16 cellular contexts compared by ENCODE assay signal in the genomic region with DNA sequence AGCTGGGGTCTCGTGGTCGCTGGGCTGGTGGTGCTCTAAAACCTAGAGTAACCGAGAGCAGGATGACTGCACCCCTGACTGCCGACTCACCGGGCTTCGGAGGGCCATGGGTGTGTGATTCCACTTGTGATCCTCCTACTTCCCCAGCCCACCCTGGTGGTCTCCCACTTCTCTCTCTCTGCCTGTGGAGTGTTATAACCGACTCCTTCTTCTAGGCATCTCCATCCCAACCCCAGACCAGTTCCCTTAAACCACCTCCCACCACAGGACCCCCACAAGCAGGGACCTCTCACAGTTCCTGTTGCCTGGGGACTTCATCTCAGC. TPM values are rescaled to one million over a fixed set of nuclear protein-coding genes. Genes with fewer than 3 reads are reported as not detected.
DNase-seq lines count a peak whose midpoint lies in the region; ATAC-seq and TF ChIP-seq lines count a peak whose summit lies in the region.
"Had no signal": no experiment of that assay in that cellular context is flagged by ENCODE, and none has a peak within 500 bp of the region (broad histone marks: within the 10 kb centered on the region; RNA-seq: fewer than 3 reads in every experiment).

No MANE protein-coding gene starts in this region.

- H3K9me2 ChIP-seq in hepatocyte (replicated peaks; ENCODE audit: insufficient read depth), result no peaks in the 10 kb centered on the region

- H3K4me2 ChIP-seq in BLaER1 treated with 17β-estradiol and CSF1 and Interleukin-3, amounts not matched to agents 10 nM and 100 nM, result peak overlapping the region in 8 of 11 experiments; percentile 10 to 84 (median 72); a peak in 14 of 22 replicates
- no peak overlapping the region for H3K4me2 ChIP-seq in hepatocyte

- peaks cover 58 to 100% (median 98%) of the 10 kb centered on the region in 11 experiments for H3K36me3 ChIP-seq in BLaER1 treated with 17β-estradiol and CSF1 and Interleukin-3, amounts not matched to agents 10 nM and 100 nM
- peaks cover 58% of the 10 kb centered on the region for H3K36me3 ChIP-seq in CD4-positive, CD25-positive, alpha-beta regulatory T cell (ENCODE audit: control insufficient read depth, insufficient read depth, low read length)
- H3K36me3 ChIP-seq in naive thymus-derived CD4-positive, alpha-beta T cell (ENCODE audit: control insufficient read depth in 2 of 3, insufficient read depth in 3 of 3, low read length in 3 of 3), result peaks cover 11 to 39% (median 23%) of the 10 kb centered on the region in 3 experiments
- H3K36me3 ChIP-seq in uterus (no peaks in the 10 kb centered on the region), hepatocyte (replicated peaks; ENCODE audit: insufficient read depth, low read depth) (no peaks in the 10 kb centered on the region)
- H3K36me3 ChIP-seq: BE2C, ovary had no signal

- peak overlapping the region; percentile 30 to 66 (median 50) for H3K4me3 Mint-ChIP-seq in CD4-positive, CD25-positive, alpha-beta regulatory T cell
- peak overlapping the region; percentile 45 for H3K4me3 Mint-ChIP-seq in activated T-helper 2 cell treated with anti-CD3 and anti-CD28 coated beads, Interferon-gamma antibody, Interleukin-2, Interleukin-4, amounts not matched to agents 10 μg/mL and 5 μg/mL and 100 μg/mL, durations not matched to agents 14 hours and 24 hours and 36 hours (ENCODE audit: low read depth)
- H3K4me3 Mint-ChIP-seq in naive thymus-derived CD4-positive, alpha-beta T cell, result peak overlapping the region; percentile 61 to 89 (median 75)

- POLR2A ChIA-PET in naive thymus-derived CD4-positive, alpha-beta T cell (lab: Charles Lee), result interaction anchor here (0.9 to 43.0 kb wide), 5 partner anchors 6 to 148 kb away, joined by 5 to 2368 read pairs (median 1292); partner anchors contain the start of gene IKZF1

- H4K20me1 ChIP-seq in BLaER1 treated with 17β-estradiol and CSF1 and Interleukin-3, amounts not matched to agents 10 nM and 100 nM, result peaks cover 11 to 55% (median 24%) of the 10 kb centered on the region in 11 experiments; a peak in 16 of 22 replicates
- H4K20me1 ChIP-seq in hepatocyte (ENCODE audit: insufficient read depth, poor library complexity, severe bottlenecking), result no peaks in the 10 kb centered on the region

- peaks cover 22 to 100% (median 65%) of the 10 kb centered on the region in 10 experiments for H3K4me1 ChIP-seq in BLaER1 treated with 17β-estradiol and CSF1 and Interleukin-3, amounts not matched to agents 10 nM and 100 nM
- peaks cover 98% of the 10 kb centered on the region for H3K4me1 ChIP-seq in CD4-positive, CD25-positive, alpha-beta regulatory T cell (ENCODE audit: control insufficient read depth, insufficient read depth, low read length, poor library complexity, severe bottlenecking)
- peaks cover 93 to 96% of the 10 kb centered on the region in 2 donors for H3K4me1 ChIP-seq in naive thymus-derived CD4-positive, alpha-beta T cell (ENCODE audit: control insufficient read depth in 2 of 2, insufficient read depth in 2 of 2, low read length in 2 of 2)
- H3K4me1 ChIP-seq in uterus (no peaks in the 10 kb centered on the region), hepatocyte (ENCODE audit: insufficient read depth) (peaks cover 6% of the 10 kb centered on the region)
- H3K4me1 ChIP-seq: BE2C had no signal

- H3K27me3 ChIP-seq in BLaER1 treated with 17β-estradiol and CSF1 and Interleukin-3, amounts not matched to agents 10 nM and 100 nM, result no peaks in the 10 kb centered on the region
- H3K27me3 ChIP-seq in CD4-positive, CD25-positive, alpha-beta regulatory T cell (ENCODE audit: control insufficient read depth, insufficient read depth, low read length), result no peaks in the 10 kb centered on the region
- no peaks in the 10 kb centered on the region for H3K27me3 ChIP-seq in naive thymus-derived CD4-positive, alpha-beta T cell (ENCODE audit: control insufficient read depth in 2 of 2, insufficient read depth in 2 of 2, low read length in 2 of 2)
- H3K27me3 ChIP-seq in uterus (no peaks in the 10 kb centered on the region), hepatocyte (no peaks in the 10 kb centered on the region)
- H3K27me3 ChIP-seq: ovary, tibial nerve had no signal

- no peak overlapping the region for H2AFZ ChIP-seq in hepatocyte
- H2AFZ ChIP-seq: GM23248 had no signal

- no peaks in the 10 kb centered on the region for H3K9me3 ChIP-seq in BLaER1 treated with 17β-estradiol and CSF1 and Interleukin-3, amounts not matched to agents 10 nM and 100 nM (replicated peaks in 1 of 11)
- H3K9me3 ChIP-seq in CD4-positive, CD25-positive, alpha-beta regulatory T cell (ENCODE audit: control insufficient read depth in 2 of 2, low read length in 2 of 2), result no peaks in the 10 kb centered on the region
- no peaks in the 10 kb centered on the region for H3K9me3 ChIP-seq in naive thymus-derived CD4-positive, alpha-beta T cell (ENCODE audit: control insufficient read depth in 2 of 3, low read length in 3 of 3)
- H3K9me3 ChIP-seq in uterus (no peaks in the 10 kb centered on the region), hepatocyte (ENCODE audit: low read depth) (no peaks in the 10 kb centered on the region)
- H3K9me3 ChIP-seq: BE2C, ovary, tibial nerve had no signal

- intact Hi-C loops in activated T-helper 2 cell treated with anti-CD3 and anti-CD28 coated beads, Interferon-gamma antibody, Interleukin-2, Interleukin-4, amounts not matched to agents 10 μg/mL and 5 μg/mL and 100 μg/mL, durations not matched to agents 14 hours and 24 hours and 36 hours (cut with micrococcal nuclease), result no loop called here
- intact Hi-C loops in naive thymus-derived CD4-positive, alpha-beta T cell (cut with micrococcal nuclease), result no loop called here
- intact Hi-C loops in uterus (cut with DNase I; ENCODE audit: low total_unique reads), result no loop called here

- H3K79me2 ChIP-seq in hepatocyte, result no peaks in the 10 kb centered on the region

- no peak for TF ChIP-seq CTCF in uterus (IDR thresholded peaks at IDR 0.05)
- no peak for TF ChIP-seq CTCF in hepatocyte (IDR thresholded peaks at IDR 0.05; ENCODE audit: poor library complexity)

- peak overlapping the region in 2 of 3 donors; percentile 98 to 99 for H3K27ac Mint-ChIP-seq in CD4-positive, CD25-positive, alpha-beta regulatory T cell
- peak overlapping the region; percentile 77 for H3K27ac Mint-ChIP-seq in activated T-helper 2 cell treated with anti-CD3 and anti-CD28 coated beads, Interferon-gamma antibody, Interleukin-2, Interleukin-4, amounts not matched to agents 10 μg/mL and 5 μg/mL and 100 μg/mL, durations not matched to agents 14 hours and 24 hours and 36 hours
- peak overlapping the region in 6 of 9 donors; percentile 91 to 100 (median 100) for H3K27ac Mint-ChIP-seq in naive thymus-derived CD4-positive, alpha-beta T cell

- 94% methylated on average over 7 of the region's 7 CpGs for WGBS in hepatocyte (ENCODE audit: low lambda C conversion rate, missing lambda C conversion rate)

- peaks cover 65% of the 10 kb centered on the region for H3K36me3 Mint-ChIP-seq in CD4-positive, CD25-positive, alpha-beta regulatory T cell
- peaks cover 95% of the 10 kb centered on the region for H3K36me3 Mint-ChIP-seq in activated T-helper 2 cell treated with anti-CD3 and anti-CD28 coated beads, Interferon-gamma antibody, Interleukin-2, Interleukin-4, amounts not matched to agents 10 μg/mL and 5 μg/mL and 100 μg/mL, durations not matched to agents 14 hours and 24 hours and 36 hours (ENCODE audit: low read depth)
- peaks cover 31 to 77% (median 68%) of the 10 kb centered on the region in 5 donors for H3K36me3 Mint-ChIP-seq in naive thymus-derived CD4-positive, alpha-beta T cell

- no peak for ATAC-seq in CD4-positive, CD25-positive, alpha-beta regulatory T cell (ENCODE audit: low read depth in 2 of 2)
- no peak for ATAC-seq in naive thymus-derived CD4-positive, alpha-beta T cell
- ATAC-seq in GM19035 (IDR thresholded peaks at IDR 0.05; ENCODE audit: unreplicated experiment), result no peak

- no peak overlapping the region for H3K4me3 ChIP-seq in BLaER1 treated with 17β-estradiol and CSF1 and Interleukin-3, amounts not matched to agents 10 nM and 100 nM
- no peak overlapping the region for H3K4me3 ChIP-seq in CD4-positive, CD25-positive, alpha-beta regulatory T cell (ENCODE audit: low read depth, low read length)
- no peak overlapping the region for H3K4me3 ChIP-seq in naive thymus-derived CD4-positive, alpha-beta T cell (ENCODE audit: low read length)
- H3K4me3 ChIP-seq in uterus (no peak overlapping the region), hepatocyte (no peak overlapping the region)
- H3K4me3 ChIP-seq: GM23248, ovary, tibial nerve had no signal

- CTCF ChIA-PET in naive thymus-derived CD4-positive, alpha-beta T cell (lab: Charles Lee), result interaction anchor here (0.9 to 1.4 kb wide), 2 partner anchors 10 to 15 kb away, joined by 4 to 5 read pairs; no protein-coding TSS in a partner anchor

- H3K9me3 Mint-ChIP-seq in CD4-positive, CD25-positive, alpha-beta regulatory T cell, result no peaks in the 10 kb centered on the region
- no peaks in the 10 kb centered on the region for H3K9me3 Mint-ChIP-seq in activated T-helper 2 cell treated with anti-CD3 and anti-CD28 coated beads, Interferon-gamma antibody, Interleukin-2, Interleukin-4, amounts not matched to agents 10 μg/mL and 5 μg/mL and 100 μg/mL, durations not matched to agents 14 hours and 24 hours and 36 hours
- H3K9me3 Mint-ChIP-seq in naive thymus-derived CD4-positive, alpha-beta T cell, result peaks cover 0 to 7% (median 0%) of the 10 kb centered on the region in 11 donors

- peaks cover 37 to 96% (median 82%) of the 10 kb centered on the region in 4 donors for H3K4me1 Mint-ChIP-seq in CD4-positive, CD25-positive, alpha-beta regulatory T cell
- peaks cover 90% of the 10 kb centered on the region for H3K4me1 Mint-ChIP-seq in activated T-helper 2 cell treated with anti-CD3 and anti-CD28 coated beads, Interferon-gamma antibody, Interleukin-2, Interleukin-4, amounts not matched to agents 10 μg/mL and 5 μg/mL and 100 μg/mL, durations not matched to agents 14 hours and 24 hours and 36 hours (ENCODE audit: low read depth)
- H3K4me1 Mint-ChIP-seq in naive thymus-derived CD4-positive, alpha-beta T cell, result peaks cover 64 to 100% (median 93%) of the 10 kb centered on the region in 7 donors

- H3K27ac ChIP-seq in BLaER1 treated with 17β-estradiol and CSF1 and Interleukin-3, amounts not matched to agents 10 nM and 100 nM, result peak overlapping the region in 9 of 11 experiments; percentile 29 to 96 (median 87); a peak in 18 of 22 replicates
- peak overlapping the region; percentile 97 for H3K27ac ChIP-seq in CD4-positive, CD25-positive, alpha-beta regulatory T cell (ENCODE audit: insufficient read depth, low read length, poor library complexity, severe bottlenecking)
- peak overlapping the region; percentile 94 for H3K27ac ChIP-seq in naive thymus-derived CD4-positive, alpha-beta T cell (ENCODE audit: low read depth, low read length)
- H3K27ac ChIP-seq in uterus (no peak overlapping the region), hepatocyte (no peak overlapping the region)
- H3K27ac ChIP-seq: GM23248, ovary had no signal

- H3K9ac ChIP-seq in BLaER1 treated with 17β-estradiol and CSF1 and Interleukin-3, amounts not matched to agents 10 nM and 100 nM, result peak overlapping the region in 8 of 11 experiments; percentile 16 to 78 (median 72); a peak in 13 of 22 replicates
- H3K9ac ChIP-seq: GM23248 had no signal

- DNase-seq in CD4-positive, CD25-positive, alpha-beta regulatory T cell, result no peak
- no peak for DNase-seq in activated T-helper 2 cell treated with anti-CD3 and anti-CD28 coated beads, Interferon-gamma antibody, Interleukin-2, Interleukin-4, amounts not matched to agents 10 μg/mL and 5 μg/mL and 100 μg/mL, durations not matched to agents 14 hours and 24 hours and 36 hours (ENCODE audit: low spot score)
- DNase-seq in naive thymus-derived CD4-positive, alpha-beta T cell, result no peak
- DNase-seq in SK-N-DZ (ENCODE audit: low spot score), result no peak
- no peak for DNase-seq in uterus
- DNase-seq in hepatocyte (ENCODE audit: low spot score), result no peak
- DNase-seq: BE2C; GM23248; NCI-H2081; NCI-H510A treated with DMSO at 0.1 percent for 48 hours; ovary; stimulated activated CD4-positive, alpha-beta T cell treated with anti-CD3 and anti-CD28 coated beads, Interleukin-4, amount 100 ng/mL, for 1 hour had no signal

- no peaks in the 10 kb centered on the region for H3K27me3 Mint-ChIP-seq in CD4-positive, CD25-positive, alpha-beta regulatory T cell
- H3K27me3 Mint-ChIP-seq in activated T-helper 2 cell treated with anti-CD3 and anti-CD28 coated beads, Interferon-gamma antibody, Interleukin-2, Interleukin-4, amounts not matched to agents 10 μg/mL and 5 μg/mL and 100 μg/mL, durations not matched to agents 14 hours and 24 hours and 36 hours (ENCODE audit: low read depth), result no peaks in the 10 kb centered on the region
- no peaks in the 10 kb centered on the region for H3K27me3 Mint-ChIP-seq in naive thymus-derived CD4-positive, alpha-beta T cell

- no peak for TF ChIP-seq POLR2A in uterus (IDR thresholded peaks at IDR 0.05)

RNA-seq across cellular contexts. Expression of gene IKZF1, which starts 52.4 kb away (rescaled TPM):
- total RNA-seq in CD4-positive, CD25-positive, alpha-beta regulatory T cell, result 376 TPM
- polyA plus RNA-seq in CD4-positive, CD25-positive, alpha-beta regulatory T cell, result 100 to 1,000 TPM; 153 to 176 (median 164) TPM
- 360 and 371 TPM in 2 replicates for total RNA-seq in activated T-helper 2 cell treated with anti-CD3 and anti-CD28 coated beads, Interferon-gamma antibody, Interleukin-2, Interleukin-4, amounts not matched to agents 10 μg/mL and 5 μg/mL and 100 μg/mL, durations not matched to agents 14 hours and 24 hours and 36 hours
- total RNA-seq in naive thymus-derived CD4-positive, alpha-beta T cell, result 100 to 1,000 TPM; 388 to 548 (median 463) TPM
- 100 to 1,000 TPM; 258 to 318 TPM for polyA plus RNA-seq in naive thymus-derived CD4-positive, alpha-beta T cell
- not detected in 2 replicates for polyA plus RNA-seq in SK-N-DZ (2014; cell fraction: cytosol; rRNA removed)
- polyA plus RNA-seq in SK-N-DZ (2014; cell fraction: nucleus; rRNA removed), result not detected in 2 replicates
- total RNA-seq in uterus (100 to 1,000 TPM in 1 of 4 donors, 10 to 100 TPM in 1, 1 to 10 TPM in 2; 7.0 to 828 (median 12.8) TPM), hepatocyte (0.16 and 0.47 TPM in 2 replicates)
- polyA plus RNA-seq in hepatocyte, result 0.16 and 0.52 TPM in 2 replicates
- total RNA-seq: fibroblast of villous mesenchyme, GM23248 had no signal
- polyA plus RNA-seq: GM23248 had no signal

Comparison
In these comparisons a context has a peak if more than half of its experiments do, and no peak if none do; other contexts are left out.
1. H3K27ac ChIP-seq: peak in BLaER1 treated with 17β-estradiol and CSF1 and Interleukin-3, amounts not matched to agents 10 nM and 100 nM (9 of 11), CD4-positive, CD25-positive, alpha-beta regulatory T cell (single experiment) and naive thymus-derived CD4-positive, alpha-beta T cell (single experiment); none in uterus (0 of 2) and hepatocyte (single experiment).
2. Peak in every context shown above with its lines, with median percentiles within 50 percentile points of each other: H3K27ac Mint-ChIP-seq and H3K4me3 Mint-ChIP-seq.